8 cellular contexts compared by ENCODE assay signal in genomic region chr14:105527381-105528196, GRCh38. TPM values are rescaled to one million over a fixed set of nuclear protein-coding genes. Genes with fewer than 3 reads are reported as not detected.
A peak's percentile ranks its signal among the peaks of the same experiment; 100 is the strongest.
DNase-seq lines count a peak whose midpoint lies in the region; ATAC-seq and TF ChIP-seq lines count a peak whose summit lies in the region.

No MANE protein-coding gene starts in this region.

- H3K27me3 Mint-ChIP-seq in mesothelial cell of epicardium (ENCODE audit: low read depth) = peaks cover 39% of the 10 kb centered on the region

- no peaks in the 10 kb centered on the region for H3K9me3 Mint-ChIP-seq in mesothelial cell of epicardium

- TF ChIP-seq CTCF in cardiac fibroblast (IDR thresholded peaks at IDR 0.05; ENCODE audit: low read depth, low read length) (no peak), mesothelial cell of epicardium (IDR thresholded peaks at IDR 0.05; ENCODE audit: unreplicated experiment) (no peak), GM13977 (IDR thresholded peaks at IDR 0.05; ENCODE audit: extremely low read depth, insufficient read depth, missing control alignments) (no peak)

- H3K4me1 Mint-ChIP-seq in mesothelial cell of epicardium = peaks cover 3% of the 10 kb centered on the region

- in situ Hi-C loops in GM13977 (cut with MboI; ENCODE audit: low pct_unique_long_range_greater_than_20kb, low sequenced_read_pairs, unreplicated experiment) = no loop called here

- ATAC-seq in HG03442 (IDR thresholded peaks at IDR 0.05; ENCODE audit: unreplicated experiment) (no peak), GM18858 (IDR thresholded peaks at IDR 0.05; ENCODE audit: unreplicated experiment) (no peak)

- H3K36me3 Mint-ChIP-seq in mesothelial cell of epicardium = no peaks in the 10 kb centered on the region

- peak overlapping the region; percentile 61 for H3K4me3 Mint-ChIP-seq in mesothelial cell of epicardium

- H3K27ac Mint-ChIP-seq in mesothelial cell of epicardium = no peak overlapping the region

- H3K4me3 ChIP-seq in cardiac fibroblast (replicated peaks in 1 of 2; ENCODE audit: low read depth in 2 of 2, low read length in 2 of 2) = peak overlapping the region; percentile 54 to 57

- peak; percentile 44 for DNase-seq in 8988T
- DNase-seq in HuH-7.5 (ENCODE audit: low spot score) = peak; percentile 25
- no peak for DNase-seq in cardiac fibroblast (ENCODE audit: low read depth in 2 of 2)
- no peak for DNase-seq in mesothelial cell of epicardium (ENCODE audit: low spot score in 2 of 2, unreplicated experiment in 2 of 2)
- DNase-seq in GM13977 (ENCODE audit: low spot score) = no peak
- no peak for DNase-seq in SHP77 treated with DMSO at 0.1 percent for 48 hours (lab: John Stamatoyannopoulos, UW)

RNA-seq across cellular contexts. Expression of gene TMEM121, which starts 1.2 kb away (rescaled TPM):
- total RNA-seq in mesothelial cell of epicardium = 4.3 to 6.0 TPM (median 5.6 TPM) in 3 replicates

RNA-seq across cellular contexts. Expression of gene TEDC1, which starts 36.5 kb away (rescaled TPM):
- 13.4 to 14.9 TPM (median 13.6 TPM) in 3 replicates for total RNA-seq in mesothelial cell of epicardium

RNA-seq across cellular contexts. Expression of gene CRIP1, which starts 40.9 kb away (rescaled TPM):
- total RNA-seq in mesothelial cell of epicardium = 17.1 to 28.2 TPM (median 26.6 TPM) in 3 replicates

RNA-seq across cellular contexts. Expression of gene CRIP2, which starts 53.0 kb away (rescaled TPM):
- 19.2 to 20.9 TPM (median 19.4 TPM) in 3 replicates for total RNA-seq in mesothelial cell of epicardium

Comparison
In these comparisons a context has a peak if more than half of its experiments do, and no peak if none do; other contexts are left out.
1. DNase-seq: peak in 8988T (single experiment) and HuH-7.5 (single experiment); none in cardiac fibroblast (0 of 2), mesothelial cell of epicardium (0 of 2), GM13977 (single experiment) and SHP77 treated with DMSO at 0.1 percent for 48 hours (single experiment).